Comparison of ENCODE assay signal across 8 cellular contexts in genomic region chr3:176919836-176920760, GRCh38.
DNase-seq lines count a peak whose midpoint lies in the region; ATAC-seq and TF ChIP-seq lines count a peak whose summit lies in the region.
"Had no signal": no experiment of that assay in that cellular context is flagged by ENCODE, and none has a peak within 500 bp of the region (broad histone marks: within the 10 kb centered on the region; RNA-seq: fewer than 3 reads in every experiment).

No MANE protein-coding gene starts in this region.

- TF ChIP-seq CTCF in fibroblast of the aortic adventitia (IDR thresholded peaks at IDR 0.05; ENCODE audit: insufficient read depth, low read length) (no peak), spleen (IDR thresholded peaks at IDR 0.05 in 8 of 11, conservative IDR thresholded peaks at IDR 0.05 in 3 of 11) (no peak)

- DNase-seq in NCI-H1092 (lab: John Stamatoyannopoulos, UW) (peak; percentile 87), fibroblast of the aortic adventitia (ENCODE audit: low read depth) (peak; percentile 53), spleen (no peak), NCI-H1048 (lab: John Stamatoyannopoulos, UW) (no peak), DMS114 treated with DMSO at 0.1 percent for 48 hours (lab: John Stamatoyannopoulos, UW; ENCODE audit: unreplicated experiment) (no peak)
- DNase-seq: NCI-H226 had no signal

- H3K9me3 ChIP-seq in spleen: no peaks in the 10 kb centered on the region

- H3K4me3 ChIP-seq in fibroblast of the aortic adventitia (ENCODE audit: low read depth, low read length) (no peak overlapping the region), spleen (no peak overlapping the region)

- TF ChIP-seq POLR2A in spleen (IDR thresholded peaks at IDR 0.05): no peak

- peak overlapping the region in 5 of 8 donors; percentile 2 to 44 (median 35) for H3K27ac ChIP-seq in spleen

- no peaks in the 10 kb centered on the region for H3K36me3 ChIP-seq in spleen

- peaks cover 0 to 3% (median 0%) of the 10 kb centered on the region in 6 donors for H3K4me1 ChIP-seq in spleen

- WGBS in spleen, 5 donors: 68 to 85% (median 74%) methylated on average over 11 of the region's 11 CpGs

- no peak for ATAC-seq in GM19023 (IDR thresholded peaks at IDR 0.05; ENCODE audit: unreplicated experiment)

- H3K27me3 ChIP-seq in spleen (replicated peaks in 1 of 7): peaks cover 0 to 3% (median 0%) of the 10 kb centered on the region in 7 donors

- intact Hi-C loops in spleen (cut with DNase I; ENCODE audit: low total_unique reads): no loop called here

TF ChIP-seq in PFSK-1, 5 proteins besides CTCF, POLR2A, EP300 and RAD21:
- TF ChIP-seq POLR2AphosphoS5 (IDR thresholded peaks at IDR 0.05; ENCODE audit: low read depth, low read length): no peak
- TF ChIP-seq FOXP2 (optimal IDR thresholded peaks at IDR 0.05; ENCODE audit: borderline replicate concordance, extremely low read depth, extremely low read length, insufficient read depth): peak; percentile 55

Comparison
In these comparisons a context has a peak if more than half of its experiments do, and no peak if none do; other contexts are left out.
1. DNase-seq: peak in NCI-H1092 (single experiment) and fibroblast of the aortic adventitia (single experiment); none in spleen (single experiment), NCI-H1048 (single experiment) and DMS114 treated with DMSO at 0.1 percent for 48 hours (single experiment).